27 cellular contexts compared by ENCODE assay signal in the genomic region with DNA sequence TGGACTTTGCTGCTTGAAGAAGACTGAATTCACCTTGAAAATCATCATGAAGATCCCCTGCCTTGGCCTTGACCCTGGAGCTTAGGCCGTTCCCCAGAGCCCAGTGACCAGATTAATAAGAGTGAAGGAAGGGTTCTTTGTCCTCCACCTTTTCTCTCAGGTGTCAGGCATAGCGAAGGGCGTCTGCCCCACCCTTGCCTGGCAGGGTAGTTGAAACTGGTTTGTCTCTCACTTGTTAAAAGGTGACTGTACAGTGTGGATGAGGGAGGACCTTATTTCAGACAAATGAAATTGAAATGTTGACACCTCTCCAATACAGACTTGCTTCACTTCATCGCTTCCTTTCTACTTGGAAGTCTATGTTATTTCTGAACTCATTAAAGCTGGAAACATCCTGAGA.
DNase-seq lines count a peak whose midpoint lies in the region; ATAC-seq, FAIRE-seq and TF ChIP-seq lines count a peak whose summit lies in the region.
"Had no signal": no experiment of that assay in that cellular context is flagged by ENCODE, and none has a peak within 500 bp of the region (broad histone marks: within the 10 kb centered on the region; RNA-seq: fewer than 3 reads in every experiment).

No MANE protein-coding gene starts in this region.

- no peaks in the 10 kb centered on the region for H3K9me3 Mint-ChIP-seq in activated naive CD8-positive, alpha-beta T cell treated with anti-CD3 and anti-CD28 coated beads for 36 hours
- H3K9me3 Mint-ChIP-seq in activated naive CD8-positive, alpha-beta T cell treated with anti-CD3 and anti-CD28 coated beads, Interleukin-2, amount 50 U/mL, for 24 hours, result no peaks in the 10 kb centered on the region
- H3K9me3 Mint-ChIP-seq in activated naive CD8-positive, alpha-beta T cell treated with anti-CD3 and anti-CD28 coated beads, Interleukin-2, amount 10 ng/mL, durations not matched to agents 7 days and 5 days, result peaks cover 1% of the 10 kb centered on the region
- H3K9me3 Mint-ChIP-seq in stimulated activated naive CD8-positive, alpha-beta T cell treated with anti-CD3 and anti-CD28 coated beads, Interleukin-15, amount 100 ng/mL, for 72 hours, result peaks cover 0 to 5% of the 10 kb centered on the region in 2 donors
- H3K9me3 Mint-ChIP-seq: CD8-positive, alpha-beta memory T cell; central memory CD8-positive, alpha-beta T cell; dendritic cell treated with granulocyte-macrophage colony-stimulating factor and Interleukin-4, amounts not matched to agents 40 ng/mL and 50 ng/mL, for 4 days; GM23338; T-cell had no signal

- DNase-seq in activated naive CD8-positive, alpha-beta T cell treated with anti-CD3 and anti-CD28 coated beads for 36 hours, result no peak
- DNase-seq in activated naive CD8-positive, alpha-beta T cell treated with anti-CD3 and anti-CD28 coated beads, Interleukin-2, amount 50 U/mL, for 24 hours, result no peak
- DNase-seq in activated naive CD8-positive, alpha-beta T cell treated with anti-CD3 and anti-CD28 coated beads, Interleukin-2, amount 10 ng/mL, durations not matched to agents 7 days and 5 days, result no peak
- DNase-seq in kidney (no peak), NOMO-1 (lab: John Stamatoyannopoulos, UW; ENCODE audit: unreplicated experiment in 2 of 2) (no peak)
- no peak for DNase-seq in stimulated activated naive CD8-positive, alpha-beta T cell treated with anti-CD3 and anti-CD28 coated beads, Interleukin-15, amount 100 ng/mL, for 72 hours
- DNase-seq in effector CD8-positive, alpha-beta T cell (lab: John Stamatoyannopoulos, UW), result no peak
- DNase-seq: activated naive CD4-positive, alpha-beta T cell treated with Interleukin-2 at 50 U/mL for 16 hours; activated T-cell treated with anti-CD3 and anti-CD28 coated beads, Interleukin-2, amount 50 U/mL, for 48 hours; aorta; BE2C; CD8-positive, alpha-beta memory T cell; DMS 273 treated with DMSO at 0.1 percent for 48 hours; EL; KBM-7; kidney glomerular epithelial cell; MG63; NCI-H226; stimulated activated CD4-positive, alpha-beta T cell treated with anti-CD3 and anti-CD28 coated beads, Interleukin-2, amount 100 ng/mL, for 48 hours; T-cell had no signal

- peaks cover 45% of the 10 kb centered on the region for H3K4me1 Mint-ChIP-seq in activated naive CD8-positive, alpha-beta T cell treated with anti-CD3 and anti-CD28 coated beads for 36 hours
- peaks cover 37% of the 10 kb centered on the region for H3K4me1 Mint-ChIP-seq in activated naive CD8-positive, alpha-beta T cell treated with anti-CD3 and anti-CD28 coated beads, Interleukin-2, amount 50 U/mL, for 24 hours
- H3K4me1 Mint-ChIP-seq in activated naive CD8-positive, alpha-beta T cell treated with anti-CD3 and anti-CD28 coated beads, Interleukin-2, amount 10 ng/mL, durations not matched to agents 7 days and 5 days, result peaks cover 65% of the 10 kb centered on the region
- peaks cover 88% of the 10 kb centered on the region for H3K4me1 Mint-ChIP-seq in stimulated activated naive CD8-positive, alpha-beta T cell treated with anti-CD3 and anti-CD28 coated beads, Interleukin-15, amount 100 ng/mL, for 72 hours

- no peaks in the 10 kb centered on the region for H3K27me3 Mint-ChIP-seq in activated naive CD8-positive, alpha-beta T cell treated with anti-CD3 and anti-CD28 coated beads for 36 hours
- H3K27me3 Mint-ChIP-seq in activated naive CD8-positive, alpha-beta T cell treated with anti-CD3 and anti-CD28 coated beads, Interleukin-2, amount 50 U/mL, for 24 hours, result no peaks in the 10 kb centered on the region
- H3K27me3 Mint-ChIP-seq in activated naive CD8-positive, alpha-beta T cell treated with anti-CD3 and anti-CD28 coated beads, Interleukin-2, amount 10 ng/mL, durations not matched to agents 7 days and 5 days, result no peaks in the 10 kb centered on the region
- H3K27me3 Mint-ChIP-seq in stimulated activated naive CD8-positive, alpha-beta T cell treated with anti-CD3 and anti-CD28 coated beads, Interleukin-15, amount 100 ng/mL, for 72 hours, result no peaks in the 10 kb centered on the region
- H3K27me3 Mint-ChIP-seq: CD8-positive, alpha-beta memory T cell; central memory CD8-positive, alpha-beta T cell; dendritic cell treated with granulocyte-macrophage colony-stimulating factor and Interleukin-4, amounts not matched to agents 40 ng/mL and 50 ng/mL, for 4 days; T-cell had no signal

- H3K4me1 ChIP-seq in kidney (ENCODE audit: control insufficient read depth in 1 of 2, insufficient read depth in 1 of 2, low read depth in 1 of 2, low read length in 2 of 2), result peaks cover 65 to 66% of the 10 kb centered on the region in 2 donors
- H3K4me1 ChIP-seq: BE2C had no signal

- H3K4me3 Mint-ChIP-seq in activated naive CD8-positive, alpha-beta T cell treated with anti-CD3 and anti-CD28 coated beads for 36 hours, result no peak overlapping the region
- H3K4me3 Mint-ChIP-seq in activated naive CD8-positive, alpha-beta T cell treated with anti-CD3 and anti-CD28 coated beads, Interleukin-2, amount 50 U/mL, for 24 hours, result no peak overlapping the region
- H3K4me3 Mint-ChIP-seq in activated naive CD8-positive, alpha-beta T cell treated with anti-CD3 and anti-CD28 coated beads, Interleukin-2, amount 10 ng/mL, durations not matched to agents 7 days and 5 days, result peak overlapping the region; percentile 46
- peak overlapping the region; percentile 11 to 39 for H3K4me3 Mint-ChIP-seq in stimulated activated naive CD8-positive, alpha-beta T cell treated with anti-CD3 and anti-CD28 coated beads, Interleukin-15, amount 100 ng/mL, for 72 hours
- H3K4me3 Mint-ChIP-seq: CD8-positive, alpha-beta memory T cell; central memory CD8-positive, alpha-beta T cell; dendritic cell treated with granulocyte-macrophage colony-stimulating factor and Interleukin-4, amounts not matched to agents 40 ng/mL and 50 ng/mL, for 4 days; GM23338; T-cell had no signal

- peaks cover 50% of the 10 kb centered on the region for H3K36me3 Mint-ChIP-seq in activated naive CD8-positive, alpha-beta T cell treated with anti-CD3 and anti-CD28 coated beads for 36 hours
- peaks cover 59% of the 10 kb centered on the region for H3K36me3 Mint-ChIP-seq in activated naive CD8-positive, alpha-beta T cell treated with anti-CD3 and anti-CD28 coated beads, Interleukin-2, amount 50 U/mL, for 24 hours (ENCODE audit: low read depth)
- H3K36me3 Mint-ChIP-seq in activated naive CD8-positive, alpha-beta T cell treated with anti-CD3 and anti-CD28 coated beads, Interleukin-2, amount 10 ng/mL, durations not matched to agents 7 days and 5 days, result peaks cover 58% of the 10 kb centered on the region

- no peak overlapping the region for H3K4me3 ChIP-seq in kidney (ENCODE audit: low read length in 2 of 2)
- H3K4me3 ChIP-seq: GM23338, MG63, right atrium auricular region, SJSA1, thoracic aorta had no signal

- FAIRE-seq in kidney (lab: Jason Lieb, UNC), result no peak
- FAIRE-seq: GM12892 had no signal

- no peaks in the 10 kb centered on the region for H3K9me3 ChIP-seq in kidney (ENCODE audit: control insufficient read depth in 1 of 2, low read length in 2 of 2)
- H3K9me3 ChIP-seq: BE2C, MG63, right atrium auricular region, SJSA1, thoracic aorta had no signal

- TF ChIP-seq CTCF in kidney (IDR thresholded peaks at IDR 0.05; ENCODE audit: borderline replicate concordance, extremely low read depth, insufficient read depth), result no peak

- no peaks in the 10 kb centered on the region for H3K36me3 ChIP-seq in kidney (ENCODE audit: control insufficient read depth in 1 of 2, insufficient read depth in 2 of 2, low read length in 2 of 2)
- H3K36me3 ChIP-seq: MG63, right atrium auricular region, SJSA1 had no signal

- peak overlapping the region in 1 of 2 donors; percentile 21 for H3K9ac ChIP-seq in kidney (ENCODE audit: low read length in 2 of 2)

- ATAC-seq in activated naive CD8-positive, alpha-beta T cell treated with anti-CD3 and anti-CD28 coated beads, Interleukin-2, amount 50 U/mL, for 24 hours, result no peak
- peak; percentile 38 for ATAC-seq in activated naive CD8-positive, alpha-beta T cell treated with anti-CD3 and anti-CD28 coated beads, Interleukin-2, amount 10 ng/mL, durations not matched to agents 7 days and 5 days (ENCODE audit: low read depth)
- ATAC-seq in stimulated activated naive CD8-positive, alpha-beta T cell treated with anti-CD3 and anti-CD28 coated beads, Interleukin-15, amount 100 ng/mL, for 72 hours, result no peak
- ATAC-seq: GM23338, T-cell had no signal

- POLR2A ChIA-PET in activated naive CD8-positive, alpha-beta T cell treated with anti-CD3 and anti-CD28 coated beads, Interleukin-2, amount 10 ng/mL, durations not matched to agents 7 days and 5 days (lab: Charles Lee), result interaction anchor here (0.6 to 0.7 kb wide), 3 partner anchors 11 to 66 kb away, joined by 3 read pairs; no protein-coding TSS in a partner anchor

- peak overlapping the region; percentile 34 for H3K27ac Mint-ChIP-seq in activated naive CD8-positive, alpha-beta T cell treated with anti-CD3 and anti-CD28 coated beads for 36 hours
- H3K27ac Mint-ChIP-seq in activated naive CD8-positive, alpha-beta T cell treated with anti-CD3 and anti-CD28 coated beads, Interleukin-2, amount 50 U/mL, for 24 hours, result no peak overlapping the region
- H3K27ac Mint-ChIP-seq in activated naive CD8-positive, alpha-beta T cell treated with anti-CD3 and anti-CD28 coated beads, Interleukin-2, amount 10 ng/mL, durations not matched to agents 7 days and 5 days, result peak overlapping the region; percentile 75
- no peak overlapping the region for H3K27ac Mint-ChIP-seq in stimulated activated naive CD8-positive, alpha-beta T cell treated with anti-CD3 and anti-CD28 coated beads, Interleukin-15, amount 100 ng/mL, for 72 hours
- H3K27ac Mint-ChIP-seq: dendritic cell treated with granulocyte-macrophage colony-stimulating factor and Interleukin-4, amounts not matched to agents 40 ng/mL and 50 ng/mL, for 4 days; GM23338; T-cell had no signal

- intact Hi-C loops in kidney (cut with DNase I), result no loop called here

- peak overlapping the region; percentile 66 to 85 for H3K27ac ChIP-seq in kidney (ENCODE audit: low read depth in 2 of 2, low read length in 2 of 2)
- H3K27ac ChIP-seq: SJSA1, thoracic aorta had no signal

Comparison
In these comparisons a context has a peak if more than half of its experiments do, and no peak if none do; other contexts are left out.
1. H3K27ac Mint-ChIP-seq: peak in activated naive CD8-positive, alpha-beta T cell treated with anti-CD3 and anti-CD28 coated beads for 36 hours (single experiment) and activated naive CD8-positive, alpha-beta T cell treated with anti-CD3 and anti-CD28 coated beads, Interleukin-2, amount 10 ng/mL, durations not matched to agents 7 days and 5 days (single experiment); none in activated naive CD8-positive, alpha-beta T cell treated with anti-CD3 and anti-CD28 coated beads, Interleukin-2, amount 50 U/mL, for 24 hours (single experiment) and stimulated activated naive CD8-positive, alpha-beta T cell treated with anti-CD3 and anti-CD28 coated beads, Interleukin-15, amount 100 ng/mL, for 72 hours (0 of 2).
2. H3K4me3 Mint-ChIP-seq: peak in activated naive CD8-positive, alpha-beta T cell treated with anti-CD3 and anti-CD28 coated beads, Interleukin-2, amount 10 ng/mL, durations not matched to agents 7 days and 5 days (single experiment) and stimulated activated naive CD8-positive, alpha-beta T cell treated with anti-CD3 and anti-CD28 coated beads, Interleukin-15, amount 100 ng/mL, for 72 hours (2 of 2); none in activated naive CD8-positive, alpha-beta T cell treated with anti-CD3 and anti-CD28 coated beads for 36 hours (single experiment) and activated naive CD8-positive, alpha-beta T cell treated with anti-CD3 and anti-CD28 coated beads, Interleukin-2, amount 50 U/mL, for 24 hours (single experiment).